13 cellular contexts compared by ENCODE assay signal in genomic region chr2:86791574-86791973, GRCh38. TPM values are rescaled to one million over a fixed set of nuclear protein-coding genes. Genes with fewer than 3 reads are reported as not detected.
DNase-seq lines count a peak whose midpoint lies in the region; FAIRE-seq and TF ChIP-seq lines count a peak whose summit lies in the region.
"Had no signal": no experiment of that assay in that cellular context is flagged by ENCODE, and none has a peak within 500 bp of the region (broad histone marks: within the 10 kb centered on the region; RNA-seq: fewer than 3 reads in every experiment).

No MANE protein-coding gene starts in this region.

- H2AK5ac ChIP-seq in H1 (ENCODE audit: low read depth, low read length): no peak overlapping the region

- TF ChIP-seq CTCF in NB4 (IDR thresholded peaks at IDR 0.05; ENCODE audit: low read depth, low read length) (no peak), H1 (IDR thresholded peaks at IDR 0.05; ENCODE audit: control extremely low read depth in 1 of 3, insufficient read depth in 1 of 3, low read depth in 1 of 3, low read length in 3 of 3) (no peak)

- H2BK12ac ChIP-seq in H1 (ENCODE audit: low read depth, low read length): no peak overlapping the region

- CTCF ChIA-PET in H1 (lab: Charles Lee; ENCODE audit: partially characterized antibody): interaction anchor here (0.9 to 1.5 kb wide), 3 partner anchors 9 to 27 kb away, joined by 3 to 7 read pairs (median 6); no protein-coding TSS in a partner anchor

- H3K4me3 ChIP-seq in NB4 (ENCODE audit: low read depth, low read length) (peak overlapping the region; percentile 49), H1 (ENCODE audit: extremely low read depth in 1 of 4, insufficient read depth in 2 of 4, low read depth in 3 of 4, low read length in 4 of 4) (peak overlapping the region in 2 of 4 experiments; percentile 12 to 53; a peak in 5 of 8 replicates), small intestine (ENCODE audit: low read depth in 1 of 2, low read length in 2 of 2) (peak overlapping the region in 1 of 2 donors; percentile 55)

- no peak overlapping the region for H3K56ac ChIP-seq in H1 (replicated peaks; ENCODE audit: insufficient read length, low read depth, low read length)

- no peaks in the 10 kb centered on the region for H3K79me2 ChIP-seq in H1 (ENCODE audit: control insufficient read depth in 1 of 2, insufficient read depth in 2 of 2, low read length in 2 of 2)

- H3K23me2 ChIP-seq in H1 (ENCODE audit: low read depth, low read length): peaks cover 14% of the 10 kb centered on the region

- no peak overlapping the region for H2BK120ac ChIP-seq in H1 (replicated peaks; ENCODE audit: low read depth, low read length)

- H4K8ac ChIP-seq in H1 (ENCODE audit: extremely low read depth, insufficient read depth, low read length): no peak overlapping the region; the same call in 1 of the 2 replicates

- H2BK5ac ChIP-seq in H1 (ENCODE audit: low read depth, low read length): 0 out of 2 replicates have a peak overlapping the region, but pooled peaks have one; percentile 35

- no peak overlapping the region for H3K4ac ChIP-seq in H1 (replicated peaks; ENCODE audit: insufficient read length, low read depth, low read length)

- H3K9ac ChIP-seq in H1 (replicated peaks in 1 of 4; ENCODE audit: extremely low read depth in 1 of 4, low read depth in 3 of 4, low read length in 3 of 4): no peak overlapping the region

- FAIRE-seq in H1 (lab: Jason Lieb, UNC): no peak
- no peak for FAIRE-seq in small intestine (lab: Jason Lieb, UNC)
- FAIRE-seq: A549 had no signal

- no peak overlapping the region for H2BK15ac ChIP-seq in H1 (ENCODE audit: low read length)

- POLR2A ChIA-PET in H1 (lab: Charles Lee; ENCODE audit: partially characterized antibody): interaction anchor here (1.2 kb wide), 1 partner anchor 9 kb away, joined by 5 read pairs; no protein-coding TSS in a partner anchor

- H2BK20ac ChIP-seq in H1 (ENCODE audit: low read length): no peak overlapping the region

- no peak overlapping the region for H3K14ac ChIP-seq in H1 (ENCODE audit: insufficient read length)

- TF ChIP-seq POLR2A in NB4 (IDR thresholded peaks at IDR 0.05; ENCODE audit: extremely low read depth, insufficient read length) (no peak), H1 (IDR thresholded peaks at IDR 0.05; ENCODE audit: control extremely low read depth in 1 of 2, low read depth in 2 of 2, low read length in 2 of 2) (no peak)

- H4K5ac ChIP-seq in H1 (ENCODE audit: insufficient read length, low read depth, low read length): no peak overlapping the region

- peaks cover 3 to 4% of the 10 kb centered on the region in 2 experiments; a peak in 3 of 4 replicates for H3K9me3 ChIP-seq in H1 (ENCODE audit: insufficient read depth in 2 of 2, low read depth in 1 of 2, low read length in 1 of 2)
- H3K9me3 ChIP-seq in small intestine (ENCODE audit: control insufficient read depth, low read depth): no peaks in the 10 kb centered on the region

- no peak overlapping the region for H3K18ac ChIP-seq in H1 (ENCODE audit: extremely low read depth, low read length)

- H3K4me2 ChIP-seq in H1 (ENCODE audit: insufficient read depth in 1 of 2, low read depth in 2 of 2, low read length in 2 of 2): peak overlapping the region; percentile 69 to 73

- H2AFZ ChIP-seq in H1 (ENCODE audit: low read length): 0 out of 2 replicates have a peak overlapping the region, but pooled peaks have one; percentile 28

- H4K20me1 ChIP-seq in H1 (replicated peaks in 1 of 2; ENCODE audit: control insufficient read depth in 1 of 2, insufficient read depth in 2 of 2, low read length in 2 of 2): peaks cover 0 to 10% of the 10 kb centered on the region in 2 experiments

- H3K27ac ChIP-seq in H1 (ENCODE audit: low read depth, low read length) (no peak overlapping the region), small intestine (ENCODE audit: low read depth in 1 of 2, low read length in 1 of 2) (peak overlapping the region; percentile 9 to 85)
- H3K27ac ChIP-seq: A549 had no signal

- peaks cover 0 to 8% (median under 1%) of the 10 kb centered on the region in 4 experiments; a peak in 1 of 8 replicates for H3K36me3 ChIP-seq in H1 (ENCODE audit: control insufficient read depth in 2 of 4, insufficient read depth in 4 of 4, low read length in 3 of 4)
- H3K36me3 ChIP-seq in small intestine (ENCODE audit: control insufficient read depth in 2 of 2, insufficient read depth in 2 of 2, low read length in 2 of 2): no peaks in the 10 kb centered on the region

- no peak for TF ChIP-seq EP300 in H1 (IDR thresholded peaks at IDR 0.05; ENCODE audit: borderline replicate concordance in 1 of 2, low read depth in 2 of 2, low read length in 2 of 2)

- no peaks in the 10 kb centered on the region for H3K79me1 ChIP-seq in H1 (ENCODE audit: low read depth, low read length)

- H3K27me3 ChIP-seq in H1 (replicated peaks in 1 of 4; ENCODE audit: control insufficient read depth in 3 of 4, extremely low read depth in 1 of 4, insufficient read depth in 3 of 4, low read length in 3 of 4) (peaks cover 34 to 53% (median 49%) of the 10 kb centered on the region in 4 experiments), small intestine (ENCODE audit: control insufficient read depth in 2 of 2, insufficient read depth in 2 of 2, low read length in 2 of 2) (peaks cover 13 to 29% of the 10 kb centered on the region in 2 donors)

- peaks cover 0 to 9% (median 4%) of the 10 kb centered on the region in 4 experiments; a peak in 5 of 7 replicates for H3K4me1 ChIP-seq in H1 (replicated peaks in 1 of 4; ENCODE audit: control insufficient read depth in 3 of 4, insufficient read depth in 4 of 4, low read length in 3 of 4)
- peaks cover 0 to 2% of the 10 kb centered on the region in 2 donors for H3K4me1 ChIP-seq in small intestine (ENCODE audit: control insufficient read depth in 2 of 2, insufficient read depth in 1 of 2, low read depth in 1 of 2, low read length in 1 of 2)

- WGBS in H1 (ENCODE audit: extremely low coverage in 1 of 2, insufficient coverage in 1 of 2, insufficient read length in 1 of 2, insufficient replicate concordance in 2 of 2, low coverage in 1 of 2, low lambda C conversion rate in 2 of 2, missing lambda C conversion rate in 1 of 2), 2 experiments: 43% methylated on average over 7 of the region's 7 CpGs; no CpG with 5 or more reads in 1 of the 2 experiments
- WGBS in small intestine, 3 donors: 40 to 45% (median 40%) methylated on average over 7 of the region's 7 CpGs

- no peak for TF ChIP-seq RAD21 in H1 (IDR thresholded peaks at IDR 0.05 in 1 of 2, conservative IDR thresholded peaks at IDR 0.05 in 1 of 2; ENCODE audit: low read depth in 2 of 2, low read length in 2 of 2)

- no peak overlapping the region for H3K23ac ChIP-seq in H1 (ENCODE audit: insufficient read length)

- DNase-seq in NCI-H146 (lab: John Stamatoyannopoulos, UW) (peak; percentile 28), NCI-H146 treated with DMSO at 0.1 percent for 48 hours (lab: John Stamatoyannopoulos, UW; ENCODE audit: unreplicated experiment) (no peak), NB4 (ENCODE audit: low read depth) (no peak), H1 (ENCODE audit: low read depth in 1 of 2, low spot score in 2 of 2) (no peak), small intestine (no peak), inferior parietal cortex (ENCODE audit: extremely low spot score) (no peak), anterior cingulate cortex (lab: John Stamatoyannopoulos, UW) (no peak), NCI-H748 (lab: John Stamatoyannopoulos, UW; ENCODE audit: unreplicated experiment) (no peak)
- DNase-seq: effector CD4-positive, alpha-beta T cell; GF-D8; T1000 had no signal

- H4K91ac ChIP-seq in H1 (replicated peaks; ENCODE audit: insufficient read length, low read length): no peak overlapping the region

TF ChIP-seq in H1, 55 proteins besides CTCF, POLR2A, EP300 and RAD21:
- TF ChIP-seq MAX (IDR thresholded peaks at IDR 0.05) (peak; percentile 73), E2F6 (IDR thresholded peaks at IDR 0.05) (peak; percentile 79), SRF (IDR thresholded peaks at IDR 0.05; ENCODE audit: low read depth, low read length) (no peak), POLR2AphosphoS5 (IDR thresholded peaks at IDR 0.05; ENCODE audit: low read depth, low read length) (no peak)

RNA-seq across cellular contexts. Expression of gene CD8A, which starts 0.9 kb away (rescaled TPM):
- 0.39 and 0.48 TPM in 2 replicates for total RNA-seq in H1 (2021; fragmentation: NEBNext Ultra II Directional; extraction: Animal tissue kit (Norgen Biotek cat#: 25700))
- polyA plus RNA-seq in H1 (2011; rRNA removed): 0.14 and 0.20 TPM in 2 replicates
- 0.17 TPM for polyA plus RNA-seq in H1 (2011; cell fraction: cytosol; rRNA removed)
- 0.31 TPM for polyA plus RNA-seq in H1 (2011; cell fraction: nucleus; rRNA removed)
- 0.15 to 0.27 TPM (median 0.16 TPM) in 4 replicates for polyA plus RNA-seq in H1 (2012, experiment 1 of 2)
- polyA plus RNA-seq in H1 (2012, experiment 2 of 2): 0.09 TPM
- 0.55 TPM for polyA plus RNA-seq in H1 (2013, experiment 1 of 2)
- 0.64 TPM for polyA plus RNA-seq in H1 (2013, experiment 2 of 2)
- not detected in 2 replicates for polyA minus RNA-seq in H1 (2011; rRNA and poly(A)+ RNA removed)
- not detected for polyA minus RNA-seq in H1 (2011; cell fraction: cytosol; rRNA and poly(A)+ RNA removed)
- polyA minus RNA-seq in H1 (2011; cell fraction: nucleus; rRNA and poly(A)+ RNA removed): not detected
- 10 to 100 TPM in 1 of 3 donors, 1 to 10 TPM in 2; 1.8 to 13.0 (median 3.7) TPM for polyA plus RNA-seq in small intestine
- total RNA-seq: H4 had no signal
